In genomic region chr15:63212050-63212973, GRCh38 we compare ENCODE assay signal across 8 cellular contexts. TPM values are rescaled to one million over a fixed set of nuclear protein-coding genes. Genes with fewer than 3 reads are reported as not detected.
DNase-seq lines count a peak whose midpoint lies in the region; ATAC-seq and TF ChIP-seq lines count a peak whose summit lies in the region.

No MANE protein-coding gene starts in this region.

- intact Hi-C loops in dorsolateral prefrontal cortex (cut with DNase I) = no loop called here
- intact Hi-C loops in prostate gland (cut with DNase I) = no loop called here

- H3K36me3 ChIP-seq in prostate gland = no peaks in the 10 kb centered on the region

- DNase-seq in NOMO-1 treated with DMSO at 0.1 percent for 48 hours (lab: John Stamatoyannopoulos, UW; ENCODE audit: unreplicated experiment) = peak; percentile 59
- no peak for DNase-seq in dorsolateral prefrontal cortex
- peak; percentile 49 for DNase-seq in prostate gland (ENCODE audit: low spot score)
- DNase-seq in substantia nigra (lab: John Stamatoyannopoulos, UW) = no peak
- no peak for DNase-seq in H4 (ENCODE audit: low spot score)
- no peak for DNase-seq in NCI-H187 treated with DMSO at 0.1 percent for 48 hours (lab: John Stamatoyannopoulos, UW)

- 54% methylated on average over 10 of the region's 10 CpGs for WGBS in prostate gland

- peak overlapping the region; percentile 10; the same call in 1 of the 2 replicates for H3K27ac ChIP-seq in 22Rv1
- peak overlapping the region in 56 of 59 donors; percentile 4 to 96 (median 88) for H3K27ac ChIP-seq in dorsolateral prefrontal cortex
- H3K27ac ChIP-seq in prostate gland = peak overlapping the region; percentile 67 to 77
- no peak overlapping the region for H3K27ac ChIP-seq in substantia nigra (ENCODE audit: low read depth, low read length, poor library complexity, severe bottlenecking)

- TF ChIP-seq CTCF in 22Rv1 (IDR thresholded peaks at IDR 0.05) = no peak
- TF ChIP-seq CTCF in dorsolateral prefrontal cortex (IDR thresholded peaks at IDR 0.05 in 54 of 56, conservative IDR thresholded peaks at IDR 0.05 in 2 of 56; ENCODE audit: low read depth in 1 of 56, partially characterized antibody in 56 of 56) = no peak
- no peak for TF ChIP-seq CTCF in prostate gland (IDR thresholded peaks at IDR 0.05)

- H3K27me3 ChIP-seq in dorsolateral prefrontal cortex (no peaks in the 10 kb centered on the region), prostate gland (replicated peaks; ENCODE audit: insufficient read depth) (no peaks in the 10 kb centered on the region)

- peak; percentile 38 for ATAC-seq in GM18870 (IDR thresholded peaks at IDR 0.05; ENCODE audit: unreplicated experiment)

- peaks cover 23% of the 10 kb centered on the region for H3K4me1 ChIP-seq in prostate gland (replicated peaks)

- no peaks in the 10 kb centered on the region for H3K9me3 ChIP-seq in prostate gland

- H3K4me3 ChIP-seq in dorsolateral prefrontal cortex (no peak overlapping the region), prostate gland (no peak overlapping the region)

- no peak for TF ChIP-seq POLR2A in prostate gland (IDR thresholded peaks at IDR 0.05)

RNA-seq across cellular contexts. Expression of gene RAB8B, which starts 22.9 kb away (rescaled TPM):
- total RNA-seq in dorsolateral prefrontal cortex (10 to 100 TPM; 22.5 to 54.3 (median 36.0) TPM), prostate gland (10 to 100 TPM; 18.5 to 29.2 TPM)
- total RNA-seq in H4 (2014; rRNA removed; shearing (Covaris generic)) = 21.4 and 35.4 TPM in 2 replicates

RNA-seq across cellular contexts. Expression of gene RPS27L, which starts 55.0 kb away (rescaled TPM):
- total RNA-seq in dorsolateral prefrontal cortex = 10 to 100 TPM; 35.0 to 86.0 (median 57.2) TPM
- total RNA-seq in prostate gland = 100 to 1,000 TPM in 1 of 2 donors, 10 to 100 TPM in 1; 49.2 to 102 TPM
- 73.3 and 148 TPM in 2 replicates for total RNA-seq in H4 (2014; rRNA removed; shearing (Covaris generic))

Comparison
In these comparisons a context has a peak if more than half of its experiments do, and no peak if none do; other contexts are left out.
1. DNase-seq: peak in NOMO-1 treated with DMSO at 0.1 percent for 48 hours (single experiment) and prostate gland (single experiment); none in dorsolateral prefrontal cortex (0 of 10), substantia nigra (0 of 49), H4 (single experiment) and NCI-H187 treated with DMSO at 0.1 percent for 48 hours (single experiment).